8 cellular contexts compared by ENCODE assay signal in the genomic region with DNA sequence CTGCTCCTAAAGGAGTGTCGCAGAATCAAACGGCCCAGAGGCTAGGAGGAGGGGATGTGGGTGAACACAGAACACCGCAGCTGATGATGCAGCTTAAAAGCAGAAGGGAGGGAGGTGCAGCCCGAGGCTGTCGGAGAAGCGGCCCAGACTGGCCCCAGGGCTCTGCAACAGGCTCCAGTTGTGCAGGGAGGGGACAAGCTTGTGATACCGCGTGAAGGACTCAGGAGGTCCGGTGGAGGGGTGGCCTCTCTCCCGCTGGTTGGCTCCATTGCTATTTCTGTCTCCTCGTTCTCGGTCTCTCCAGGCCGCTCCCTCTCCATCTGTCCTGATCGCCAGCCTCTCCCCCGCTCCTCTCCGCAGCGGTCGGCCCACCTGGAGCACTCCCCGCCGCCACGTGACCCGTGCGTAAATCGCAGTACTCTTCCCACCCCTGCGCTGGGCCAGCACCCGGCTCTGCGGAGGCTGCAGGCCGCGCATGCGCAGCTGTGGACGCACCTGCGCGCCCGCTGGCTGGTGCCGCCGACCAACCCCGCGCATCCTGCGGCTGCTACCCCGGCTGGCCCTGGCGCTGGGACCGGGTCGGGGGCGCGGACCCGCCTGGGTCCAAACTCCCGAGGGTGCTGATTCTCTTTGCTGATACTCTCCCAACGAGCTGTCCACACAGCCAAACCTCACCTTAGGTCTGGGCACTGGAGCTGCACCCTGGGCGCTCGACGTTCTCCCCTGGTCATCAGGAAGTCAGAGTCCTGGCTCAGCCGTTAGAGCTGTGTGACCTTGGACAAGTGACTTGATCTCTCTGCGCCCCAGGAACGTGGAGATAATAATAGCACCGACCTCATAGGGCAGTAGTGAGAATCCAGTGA. TPM values are rescaled to one million over a fixed set of nuclear protein-coding genes. Genes with fewer than 3 reads are reported as not detected.
DNase-seq lines count a peak whose midpoint lies in the region; ATAC-seq lines count a peak whose summit lies in the region.

No MANE protein-coding gene starts in this region.

- ATAC-seq in HG02798 (IDR thresholded peaks at IDR 0.05; ENCODE audit: poor library complexity, unreplicated experiment): peak; percentile 35
- ATAC-seq in HG03097 (IDR thresholded peaks at IDR 0.05; ENCODE audit: low FRiP score, unreplicated experiment): no peak

- H3K27ac ChIP-seq in effector memory CD4-positive, alpha-beta T cell (ENCODE audit: insufficient read depth, low read length, poor library complexity, severe bottlenecking): peak overlapping the region; percentile 33
- peak overlapping the region; percentile 10 for H3K27ac ChIP-seq in mesodermal cell (ENCODE audit: low read depth, low read length, severe bottlenecking)

- WGBS in mesodermal cell (ENCODE audit: insufficient coverage in 2 of 2), 2 experiments: 4 to 5% methylated on average over 46 to 54 of the region's 55 CpGs

- DNase-seq in AG20443 (ENCODE audit: low spot score) (peak; percentile 70), NCI-H82 (lab: John Stamatoyannopoulos, UW) (peak; percentile 95)
- peak; percentile 46 to 56 (median 53) for DNase-seq in activated CD8-positive, alpha-beta memory T cell treated with anti-CD3 and anti-CD28 coated beads for 48 hours (ENCODE audit: low read depth in 2 of 3, low spot score in 2 of 3)
- DNase-seq in effector memory CD4-positive, alpha-beta T cell: peak; percentile 59 to 73 (median 66)
- peak; percentile 53 for DNase-seq in stimulated activated CD8-positive, alpha-beta memory T cell treated with anti-CD3 and anti-CD28 coated beads, Interleukin-12 subunit alpha, Interleukin-12 subunit beta, amount 100 ng/mL, for 1 hour (ENCODE audit: low read depth)

- peaks cover 24% of the 10 kb centered on the region for H3K4me1 ChIP-seq in effector memory CD4-positive, alpha-beta T cell (ENCODE audit: control insufficient read depth, insufficient read depth, low read length, poor library complexity, severe bottlenecking)
- H3K4me1 ChIP-seq in mesodermal cell (ENCODE audit: control insufficient read depth, insufficient read depth, low read length, poor library complexity, severe bottlenecking): no peaks in the 10 kb centered on the region

- no peaks in the 10 kb centered on the region for H3K9me3 ChIP-seq in effector memory CD4-positive, alpha-beta T cell (ENCODE audit: control insufficient read depth, low read length)
- H3K9me3 ChIP-seq in mesodermal cell (ENCODE audit: control insufficient read depth, low read length): no peaks in the 10 kb centered on the region

- peak overlapping the region; percentile 46 for H3K4me3 ChIP-seq in effector memory CD4-positive, alpha-beta T cell (ENCODE audit: insufficient read depth, low read depth, low read length, poor library complexity, severe bottlenecking)
- H3K4me3 ChIP-seq in mesodermal cell (ENCODE audit: extremely low read depth, insufficient read depth, low read length, poor library complexity, severe bottlenecking): peak overlapping the region; percentile 28

- H3K27me3 ChIP-seq in effector memory CD4-positive, alpha-beta T cell (replicated peaks; ENCODE audit: control insufficient read depth, insufficient read depth, low read length, poor library complexity, severe bottlenecking): no peaks in the 10 kb centered on the region

- no peaks in the 10 kb centered on the region for H3K36me3 ChIP-seq in effector memory CD4-positive, alpha-beta T cell (ENCODE audit: control insufficient read depth, insufficient read depth, low read length)
- H3K36me3 ChIP-seq in mesodermal cell (ENCODE audit: control insufficient read depth, insufficient read depth, low read length): no peaks in the 10 kb centered on the region

RNA-seq across cellular contexts. Expression of a gene that starts 3.7 kb away (rescaled TPM):
- polyA plus RNA-seq in mesodermal cell (2013, experiment 1 of 2): 42.9 TPM
- 38.1 TPM for polyA plus RNA-seq in mesodermal cell (2013, experiment 2 of 2)
